ENCODE assay signal across 19 cellular contexts in genomic region chr19:41956621-41957020, GRCh38. TPM values are rescaled to one million over a fixed set of nuclear protein-coding genes. Genes with fewer than 3 reads are reported as not detected.
"Had no signal": no experiment of that assay in that cellular context is flagged by ENCODE, and none has a peak within 500 bp of the region (broad histone marks: within the 10 kb centered on the region; RNA-seq: fewer than 3 reads in every experiment).

No MANE protein-coding gene starts in this region.

- H3K36me3 ChIP-seq: cardiac muscle cell, right lobe of liver had no signal

- DNase-seq: activated B cell treated with CpG ODN at 0.5 μM for 24 hours; activated CD4-positive, alpha-beta T cell treated with anti-CD3 and anti-CD28 coated beads for 48 hours; cortex of kidney; effector CD8-positive, alpha-beta T cell; foreskin keratinocyte; left ventricle myocardium superior; mesenchymal stem cell; psoas muscle; right lobe of liver; stimulated activated CD4-positive, alpha-beta T cell treated with anti-CD3 and anti-CD28 coated beads, Interleukin-1b, Interleukin-23, amount 100 ng/mL, for 48 hours; SW 1271; testis; upper lobe of right lung had no signal

- H3K27ac Mint-ChIP-seq: activated B cell treated with CpG ODN at 0.5 μM for 24 hours; nephron; T-helper 2 cell treated with Interferon-gamma antibody and Interleukin-4, amounts not matched to agents 5 μg/mL and 100 μg/mL, for 36 hours had no signal

- ATAC-seq: foreskin keratinocyte, left ventricle myocardium superior, psoas muscle, right lobe of liver, upper lobe of right lung had no signal

- H3K27ac ChIP-seq: cardiac muscle cell, foreskin keratinocyte, psoas muscle, right lobe of liver, testis had no signal

- H3K9me3 ChIP-seq: psoas muscle, right lobe of liver, stomach, testis, upper lobe of right lung had no signal

- H3K4me3 ChIP-seq: cardiac muscle cell, psoas muscle, right lobe of liver, testis, upper lobe of right lung had no signal

- H3K27me3 Mint-ChIP-seq: activated B cell treated with CpG ODN at 0.5 μM for 24 hours had no signal

- H3K4me1 ChIP-seq: foreskin keratinocyte had no signal

- H3K27me3 ChIP-seq: cardiac muscle cell, foreskin keratinocyte, right lobe of liver, stomach, testis, upper lobe of right lung had no signal

- H3K9me3 Mint-ChIP-seq: activated B cell treated with CpG ODN at 0.5 μM for 24 hours; nephron; T-helper 2 cell treated with Interferon-gamma antibody and Interleukin-4, amounts not matched to agents 5 μg/mL and 100 μg/mL, for 36 hours had no signal

- H3K4me3 Mint-ChIP-seq: T-helper 2 cell treated with Interferon-gamma antibody and Interleukin-4, amounts not matched to agents 5 μg/mL and 100 μg/mL, for 36 hours had no signal

RNA-seq across cellular contexts. Expression of gene ERFL, which starts 28.4 kb away (rescaled TPM):
- total RNA-seq: foreskin keratinocyte, kidney epithelial cell, left ventricle myocardium superior, psoas muscle, right lobe of liver, stomach had no signal

RNA-seq across cellular contexts. Expression of gene ATP1A3, which starts 37.4 kb away (rescaled TPM):
- total RNA-seq: kidney epithelial cell, osteocyte, upper lobe of right lung had no signal
